Comparison of ENCODE assay signal across 10 cellular contexts in genomic region chr10:5809541-5810154, GRCh38. TPM values are rescaled to one million over a fixed set of nuclear protein-coding genes. Genes with fewer than 3 reads are reported as not detected.
DNase-seq lines count a peak whose midpoint lies in the region; ATAC-seq, FAIRE-seq and TF ChIP-seq lines count a peak whose summit lies in the region.
"Had no signal": no experiment of that assay in that cellular context is flagged by ENCODE, and none has a peak within 500 bp of the region (broad histone marks: within the 10 kb centered on the region; RNA-seq: fewer than 3 reads in every experiment).

No MANE protein-coding gene starts in this region.

- H3K27me3 ChIP-seq in iPS-20b (ENCODE audit: insufficient read depth, low read length) (no peaks in the 10 kb centered on the region), suprapubic skin (no peaks in the 10 kb centered on the region)

- WGBS in suprapubic skin, result 34% methylated on average over 3 of the region's 3 CpGs

- peak overlapping the region; percentile 91 to 92 for H3K4me3 Mint-ChIP-seq in activated T-cell treated with anti-CD3 and anti-CD28 coated beads, Interleukin-2, amount 50 U/mL, for 72 hours
- peak overlapping the region; percentile 95 for H3K4me3 Mint-ChIP-seq in activated CD8-positive, alpha-beta T cell treated with anti-CD3 and anti-CD28 coated beads for 36 hours

- intact Hi-C loops in activated CD8-positive, alpha-beta T cell treated with anti-CD3 and anti-CD28 coated beads for 36 hours (cut with micrococcal nuclease), result loop anchor here (5.0 to 10.0 kb wide), 5 partner anchors 63 to 275 kb away; partner anchors contain the start of genes ANKRD16, IL15RA, RBM17 and TASOR2

- POLR2A ChIA-PET in activated CD8-positive, alpha-beta T cell treated with anti-CD3 and anti-CD28 coated beads for 36 hours (lab: Charles Lee), result no interaction called here

- H3K9ac ChIP-seq in iPS-20b (ENCODE audit: low read depth, low read length), result no peak overlapping the region; the same call in 1 of the 2 replicates

- no peak for TF ChIP-seq POLR2A in suprapubic skin (IDR thresholded peaks at IDR 0.05)

- H3K36me3 ChIP-seq in iPS-20b (ENCODE audit: insufficient read depth, low read depth, low read length) (peaks cover 35% of the 10 kb centered on the region), suprapubic skin (no peaks in the 10 kb centered on the region)

- no peak for TF ChIP-seq EP300 in suprapubic skin (IDR thresholded peaks at IDR 0.05)

- H3K9me3 ChIP-seq in iPS-20b (ENCODE audit: insufficient read depth, low read depth, low read length) (no peaks in the 10 kb centered on the region), suprapubic skin (no peaks in the 10 kb centered on the region)

- H3K27ac ChIP-seq in iPS-20b (ENCODE audit: low read length) (no peak overlapping the region), suprapubic skin (peak overlapping the region; percentile 26)

- no peak for TF ChIP-seq CTCF in activated CD8-positive, alpha-beta T cell treated with anti-CD3 and anti-CD28 coated beads for 36 hours (IDR thresholded peaks at IDR 0.05)
- no peak for TF ChIP-seq CTCF in suprapubic skin (IDR thresholded peaks at IDR 0.05)

- peaks cover 74% of the 10 kb centered on the region for H3K4me1 Mint-ChIP-seq in activated T-cell treated with anti-CD3 and anti-CD28 coated beads, Interleukin-2, amount 50 U/mL, for 72 hours (ENCODE audit: low read depth)
- peaks cover 57% of the 10 kb centered on the region for H3K4me1 Mint-ChIP-seq in activated CD8-positive, alpha-beta T cell treated with anti-CD3 and anti-CD28 coated beads for 36 hours (ENCODE audit: low read depth)

- no peak for ATAC-seq in activated T-cell treated with anti-CD3 and anti-CD28 coated beads, Interleukin-2, amount 50 U/mL, for 72 hours (replicated peaks in 1 of 2)
- no peak for ATAC-seq in activated CD8-positive, alpha-beta T cell treated with anti-CD3 and anti-CD28 coated beads for 36 hours
- ATAC-seq in GM21447 (IDR thresholded peaks at IDR 0.05; ENCODE audit: unreplicated experiment), result no peak

- H3K27me3 Mint-ChIP-seq in activated T-cell treated with anti-CD3 and anti-CD28 coated beads, Interleukin-2, amount 50 U/mL, for 72 hours (ENCODE audit: low read depth), result no peaks in the 10 kb centered on the region
- H3K27me3 Mint-ChIP-seq in activated CD8-positive, alpha-beta T cell treated with anti-CD3 and anti-CD28 coated beads for 36 hours, result no peaks in the 10 kb centered on the region

- peak overlapping the region; percentile 98; the same call in 1 of the 2 replicates for H3K4me3 ChIP-seq in iPS-20b (ENCODE audit: low read length)
- peak overlapping the region; percentile 13 for H3K4me3 ChIP-seq in suprapubic skin

- DNase-seq in activated T-cell treated with anti-CD3 and anti-CD28 coated beads, Interleukin-2, amount 50 U/mL, for 72 hours, result no peak
- DNase-seq in activated T-cell treated with anti-CD3 and anti-CD28 coated beads for 4 hours (no peak), suprapubic skin (ENCODE audit: low spot score in 2 of 2) (no peak), HTR-8/SVneo (ENCODE audit: insufficient read length, low spot score) (no peak), cerebellar cortex (ENCODE audit: low spot score) (no peak)
- DNase-seq in activated CD8-positive, alpha-beta T cell treated with anti-CD3 and anti-CD28 coated beads for 36 hours, result no peak
- DNase-seq: C1 segment of cervical spinal cord, NCI-H524 had no signal

- CTCF ChIA-PET in activated CD8-positive, alpha-beta T cell treated with anti-CD3 and anti-CD28 coated beads for 36 hours (lab: Charles Lee), result interaction anchor here (1.6 to 2.1 kb wide), 2 partner anchors 12 to 68 kb away, joined by 4 to 6 read pairs; no protein-coding TSS in a partner anchor

- peaks cover 7 to 17% of the 10 kb centered on the region in 2 donors for H3K36me3 Mint-ChIP-seq in activated T-cell treated with anti-CD3 and anti-CD28 coated beads, Interleukin-2, amount 50 U/mL, for 72 hours (ENCODE audit: insufficient read depth in 2 of 2)
- peaks cover 56% of the 10 kb centered on the region for H3K36me3 Mint-ChIP-seq in activated CD8-positive, alpha-beta T cell treated with anti-CD3 and anti-CD28 coated beads for 36 hours (ENCODE audit: low read depth)

- FAIRE-seq in HTR-8/SVneo (lab: Jason Lieb, UNC), result no peak

- H3K4me1 ChIP-seq in iPS-20b (ENCODE audit: insufficient read depth, low read length), result peaks cover 6% of the 10 kb centered on the region; the same call in 1 of the 2 replicates
- peaks cover 55% of the 10 kb centered on the region for H3K4me1 ChIP-seq in suprapubic skin

- peak overlapping the region; percentile 92 for H3K27ac Mint-ChIP-seq in activated T-cell treated with anti-CD3 and anti-CD28 coated beads, Interleukin-2, amount 50 U/mL, for 72 hours
- peak overlapping the region; percentile 21 for H3K27ac Mint-ChIP-seq in activated CD8-positive, alpha-beta T cell treated with anti-CD3 and anti-CD28 coated beads for 36 hours

- no peaks in the 10 kb centered on the region for H3K9me3 Mint-ChIP-seq in activated T-cell treated with anti-CD3 and anti-CD28 coated beads, Interleukin-2, amount 50 U/mL, for 72 hours
- peaks cover 3% of the 10 kb centered on the region for H3K9me3 Mint-ChIP-seq in activated CD8-positive, alpha-beta T cell treated with anti-CD3 and anti-CD28 coated beads for 36 hours

RNA-seq across cellular contexts. Expression of gene GDI2, which starts 3.6 kb away (rescaled TPM):
- total RNA-seq in activated T-cell treated with anti-CD3 and anti-CD28 coated beads, Interleukin-2, amount 50 U/mL, for 72 hours, result 100 to 1,000 TPM; 275 to 309 TPM
- 100 to 1,000 TPM; 288 to 291 TPM for total RNA-seq in activated CD8-positive, alpha-beta T cell treated with anti-CD3 and anti-CD28 coated beads for 36 hours
- 100 to 1,000 TPM; 243 to 270 (median 256) TPM for total RNA-seq in suprapubic skin
